ENCODE assay signal across 1 cellular context in the genomic region with DNA sequence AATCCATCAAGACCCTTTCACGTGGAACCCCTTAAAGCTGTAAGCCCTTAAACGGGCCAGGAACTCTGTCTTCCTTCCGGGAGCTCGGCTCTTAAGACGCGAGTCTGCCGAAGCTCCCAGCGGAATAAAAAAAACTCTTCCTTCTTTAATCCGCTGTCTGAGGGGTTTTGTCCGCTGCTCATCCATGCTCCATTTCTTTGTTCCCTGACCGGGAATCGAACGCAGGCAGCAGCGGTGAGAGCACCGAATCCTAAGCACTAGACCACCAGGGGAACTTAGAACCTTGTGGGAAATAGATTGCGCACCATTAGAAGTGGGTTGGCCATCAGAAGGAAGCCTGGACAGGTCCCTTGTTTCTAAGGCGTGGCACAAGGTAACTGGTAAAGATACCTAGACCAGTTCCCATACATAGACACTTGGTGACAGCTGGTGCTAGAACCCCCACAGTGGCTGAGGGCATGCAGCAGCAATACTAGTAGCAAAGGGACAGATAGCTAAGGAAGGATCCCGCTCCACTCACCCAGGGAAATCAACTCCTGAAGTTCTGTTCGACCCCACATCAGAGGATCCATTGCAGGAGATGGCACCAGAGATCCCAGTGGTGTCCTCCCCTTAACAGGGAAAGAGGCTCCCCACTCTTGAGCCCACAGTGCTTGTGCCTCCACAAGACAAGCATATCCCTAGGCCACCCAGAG.
TF ChIP-seq lines count a peak whose summit lies in the region.

No MANE protein-coding gene starts in this region.

TF ChIP-seq in endothelial cell of umbilical vein, 7 proteins besides CTCF, POLR2A, EP300 and RAD21:
- no peak for TF ChIP-seq POLR2AphosphoS5 (IDR thresholded peaks at IDR 0.05; ENCODE audit: insufficient read depth, low read depth, low read length)
- TF ChIP-seq GATA2 (IDR thresholded peaks at IDR 0.05; ENCODE audit: insufficient read depth, insufficient read length, low read depth, low read length), result no peak
- no peak for TF ChIP-seq FOS (IDR thresholded peaks at IDR 0.05; ENCODE audit: borderline replicate concordance, insufficient read depth, low read length)
- TF ChIP-seq JUN (IDR thresholded peaks at IDR 0.05; ENCODE audit: borderline replicate concordance, insufficient read depth, insufficient read length, low read depth), result no peak
- TF ChIP-seq MYC (IDR thresholded peaks at IDR 0.05; ENCODE audit: low read depth, low read length), result no peak
- no peak for TF ChIP-seq EZH2 (IDR thresholded peaks at IDR 0.05; ENCODE audit: borderline replicate concordance, low read depth, low read length, severe bottlenecking)
- TF ChIP-seq, protein P1, sequence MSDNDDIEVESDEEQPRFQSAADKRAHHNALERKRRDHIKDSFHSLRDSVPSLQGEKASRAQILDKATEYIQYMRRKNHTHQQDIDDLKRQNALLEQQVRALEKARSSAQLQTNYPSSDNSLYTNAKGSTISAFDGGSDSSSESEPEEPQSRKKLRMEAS (IDR thresholded peaks at IDR 0.05; ENCODE audit: insufficient read depth, insufficient read length), result no peak
